In the genomic region with DNA sequence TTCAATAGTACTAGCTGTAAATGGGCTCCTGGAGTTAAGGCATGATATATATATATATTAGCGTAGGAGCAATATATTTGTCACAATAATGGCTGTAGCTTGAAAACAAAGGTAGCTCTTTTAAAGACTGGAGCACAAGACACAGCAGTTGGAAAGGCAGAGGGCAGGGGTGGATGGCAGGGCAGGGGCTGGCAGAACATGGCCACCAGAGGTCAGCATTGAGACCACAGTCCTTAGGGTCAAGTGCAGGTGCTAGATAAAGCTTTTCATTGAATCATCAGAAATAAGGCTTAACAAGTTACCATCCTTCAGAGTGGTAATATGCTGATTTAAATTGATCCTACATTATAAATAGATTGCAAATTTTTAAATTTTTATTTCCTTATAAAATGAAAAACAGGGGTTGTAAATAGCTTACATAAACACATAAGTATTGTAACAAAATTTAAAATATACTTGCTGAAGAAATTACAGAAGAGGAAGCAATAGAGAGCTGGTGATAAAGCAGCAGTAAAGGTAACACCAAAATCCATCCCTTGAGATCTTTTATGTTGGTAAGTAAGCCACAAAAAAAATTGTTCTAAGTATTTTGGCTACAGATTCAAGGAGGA, we compare ENCODE assay signal across 8 cellular contexts.
A peak's percentile ranks its signal among the peaks of the same experiment; 100 is the strongest.
DNase-seq lines count a peak whose midpoint lies in the region; ATAC-seq, FAIRE-seq and TF ChIP-seq lines count a peak whose summit lies in the region.

No MANE protein-coding gene starts in this region.

- H3K27ac ChIP-seq in A549 (no peak overlapping the region), SK-N-SH (ENCODE audit: low read depth in 2 of 2, low read length in 1 of 2) (no peak overlapping the region)

- TF ChIP-seq POLR2A in A549 (IDR thresholded peaks at IDR 0.05; ENCODE audit: low read length) = no peak

- no peak overlapping the region for H2AFZ ChIP-seq in SK-N-SH (ENCODE audit: low read depth)

- no peak overlapping the region for H3K4me3 ChIP-seq in A549
- H3K4me3 ChIP-seq in SK-N-SH (ENCODE audit: low read depth in 2 of 2, low read length in 1 of 2) = no peak overlapping the region; a peak in 1 of 4 replicates

- H3K27me3 ChIP-seq in SK-N-SH (ENCODE audit: insufficient read depth) = no peaks in the 10 kb centered on the region

- WGBS in A549 (ENCODE audit: missing lambda C conversion rate) = 4% methylated on average over 1 of the region's 1 CpG
- WGBS in SK-N-SH (ENCODE audit: low lambda C conversion rate) = 33% methylated on average over 1 of the region's 1 CpG

- H3K36me3 ChIP-seq in SK-N-SH (replicated peaks in 1 of 2; ENCODE audit: control insufficient read depth in 1 of 2, insufficient read depth in 2 of 2, low read length in 1 of 2) = no peaks in the 10 kb centered on the region

- no peaks in the 10 kb centered on the region for H3F3A ChIP-seq in SK-N-SH (replicated peaks; ENCODE audit: insufficient read depth)

- no peaks in the 10 kb centered on the region for H4K20me1 ChIP-seq in SK-N-SH (ENCODE audit: insufficient read depth)

- TF ChIP-seq RAD21 in A549 (conservative IDR thresholded peaks at IDR 0.05 in 1 of 2, IDR thresholded peaks at IDR 0.05 in 1 of 2) (peak; percentile 61 to 66), Ishikawa (IDR thresholded peaks at IDR 0.05; ENCODE audit: low read depth) (peak; percentile 27; the same call in 1 of the 2 replicates), SK-N-SH (IDR thresholded peaks at IDR 0.05; ENCODE audit: low read length) (peak; percentile 52)

- H3K9me2 ChIP-seq in SK-N-SH = no peaks in the 10 kb centered on the region

- CTCF ChIA-PET in A549 (lab: Yijun Ruan, JAX) (interaction anchor here (0.6 to 5.4 kb wide), 43 partner anchors 9 to 850 kb away, joined by 3 to 102 read pairs (median 4); no protein-coding TSS in a partner anchor), SK-N-SH (lab: Yijun Ruan, JAX) (interaction anchor here (0.6 to 3.8 kb wide), 21 partner anchors 9 to 261 kb away, joined by 3 to 21 read pairs (median 5); no protein-coding TSS in a partner anchor)

- peak; percentile 13 to 52 for DNase-seq in A549 (ENCODE audit: low read depth in 1 of 2, low spot score in 1 of 2)
- DNase-seq in GM10266 (ENCODE audit: extremely low spot score) = peak; percentile 32
- peak; percentile 44 for DNase-seq in SK-N-SH
- DNase-seq in fibroblast of peridontal ligament (ENCODE audit: extremely low read depth) = peak; percentile 60
- DNase-seq in renal cortical epithelial cell (ENCODE audit: low read depth) = peak; percentile 27
- no peak for DNase-seq in NCI-H2227 treated with DMSO at 0.1 percent for 48 hours (lab: John Stamatoyannopoulos, UW)
- no peak for DNase-seq in NK-92 treated with Interleukin-12 subunit alpha and Interleukin-12 subunit beta, amount 100 ng/mL, for 24 hours (lab: John Stamatoyannopoulos, UW)

- H3K79me2 ChIP-seq in SK-N-SH (ENCODE audit: insufficient read depth) = no peaks in the 10 kb centered on the region

- H3K9me3 ChIP-seq in A549 (no peaks in the 10 kb centered on the region), SK-N-SH (no peaks in the 10 kb centered on the region)

- FAIRE-seq in A549 (lab: Jason Lieb, UNC) = no peak

- peak; percentile 69 for TF ChIP-seq CTCF in A549 (IDR thresholded peaks at IDR 0.05)
- peak; percentile 86 for TF ChIP-seq CTCF in GM10266 (IDR thresholded peaks at IDR 0.05; ENCODE audit: control insufficient read depth, insufficient read depth, low read depth, missing control alignments)
- TF ChIP-seq CTCF in SK-N-SH (IDR thresholded peaks at IDR 0.05) = peak; percentile 84

- TF ChIP-seq EP300 in A549 (IDR thresholded peaks at IDR 0.05) = no peak
- no peak for TF ChIP-seq EP300 in Ishikawa (IDR thresholded peaks at IDR 0.05; ENCODE audit: borderline replicate concordance)
- no peak for TF ChIP-seq EP300 in SK-N-SH (IDR thresholded peaks at IDR 0.05; ENCODE audit: borderline replicate concordance in 1 of 2, low read depth in 1 of 2, low read length in 1 of 2)

- POLR2A ChIA-PET in A549 (lab: Yijun Ruan, JAX) = no interaction called here
- POLR2A ChIA-PET in SK-N-SH (lab: Yijun Ruan, JAX) = no interaction called here

- no peak overlapping the region for H3K9ac ChIP-seq in SK-N-SH

- H3K4me1 ChIP-seq in A549 (no peaks in the 10 kb centered on the region), SK-N-SH (ENCODE audit: control insufficient read depth in 1 of 2, insufficient read depth in 2 of 2, low read depth in 1 of 2, low read length in 1 of 2) (0 out of 4 replicates have a peak, but pooled peaks cover 0 to 6% of the 10 kb centered on the region in 2 experiments)

- no peak overlapping the region for H3K4me2 ChIP-seq in A549
- no peak overlapping the region for H3K4me2 ChIP-seq in SK-N-SH

- peak; percentile 84 to 86; a peak in 4 of 6 replicates for ATAC-seq in A549

TF ChIP-seq in A549, 52 proteins besides CTCF, POLR2A, EP300 and RAD21 (continues in another document):
- TF ChIP-seq GATA3 (IDR thresholded peaks at IDR 0.05; ENCODE audit: borderline replicate concordance) = no peak
- TF ChIP-seq, protein P1, sequence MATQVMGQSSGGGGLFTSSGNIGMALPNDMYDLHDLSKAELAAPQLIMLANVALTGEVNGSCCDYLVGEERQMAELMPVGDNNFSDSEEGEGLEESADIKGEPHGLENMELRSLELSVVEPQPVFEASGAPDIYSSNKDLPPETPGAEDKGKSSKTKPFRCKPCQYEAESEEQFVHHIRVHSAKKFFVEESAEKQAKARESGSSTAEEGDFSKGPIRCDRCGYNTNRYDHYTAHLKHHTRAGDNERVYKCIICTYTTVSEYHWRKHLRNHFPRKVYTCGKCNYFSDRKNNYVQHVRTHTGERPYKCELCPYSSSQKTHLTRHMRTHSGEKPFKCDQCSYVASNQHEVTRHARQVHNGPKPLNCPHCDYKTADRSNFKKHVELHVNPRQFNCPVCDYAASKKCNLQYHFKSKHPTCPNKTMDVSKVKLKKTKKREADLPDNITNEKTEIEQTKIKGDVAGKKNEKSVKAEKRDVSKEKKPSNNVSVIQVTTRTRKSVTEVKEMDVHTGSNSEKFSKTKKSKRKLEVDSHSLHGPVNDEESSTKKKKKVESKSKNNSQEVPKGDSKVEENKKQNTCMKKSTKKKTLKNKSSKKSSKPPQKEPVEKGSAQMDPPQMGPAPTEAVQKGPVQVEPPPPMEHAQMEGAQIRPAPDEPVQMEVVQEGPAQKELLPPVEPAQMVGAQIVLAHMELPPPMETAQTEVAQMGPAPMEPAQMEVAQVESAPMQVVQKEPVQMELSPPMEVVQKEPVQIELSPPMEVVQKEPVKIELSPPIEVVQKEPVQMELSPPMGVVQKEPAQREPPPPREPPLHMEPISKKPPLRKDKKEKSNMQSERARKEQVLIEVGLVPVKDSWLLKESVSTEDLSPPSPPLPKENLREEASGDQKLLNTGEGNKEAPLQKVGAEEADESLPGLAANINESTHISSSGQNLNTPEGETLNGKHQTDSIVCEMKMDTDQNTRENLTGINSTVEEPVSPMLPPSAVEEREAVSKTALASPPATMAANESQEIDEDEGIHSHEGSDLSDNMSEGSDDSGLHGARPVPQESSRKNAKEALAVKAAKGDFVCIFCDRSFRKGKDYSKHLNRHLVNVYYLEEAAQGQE (IDR thresholded peaks at IDR 0.05) = no peak

TF ChIP-seq in Ishikawa, 13 proteins besides CTCF, POLR2A, EP300 and RAD21 (continues in another document):
- TF ChIP-seq TAF1 (IDR thresholded peaks at IDR 0.05; ENCODE audit: low read depth) = no peak
- no peak for TF ChIP-seq YY1 (IDR thresholded peaks at IDR 0.05; ENCODE audit: low read depth)
- no peak for TF ChIP-seq TCF12 (IDR thresholded peaks at IDR 0.05; ENCODE audit: low read depth)
- TF ChIP-seq MAX (IDR thresholded peaks at IDR 0.05) = no peak
- TF ChIP-seq CREB1 (IDR thresholded peaks at IDR 0.05; ENCODE audit: low read depth) = no peak
- TF ChIP-seq CEBPB (IDR thresholded peaks at IDR 0.05) = no peak
- TF ChIP-seq FOXM1 (IDR thresholded peaks at IDR 0.05; ENCODE audit: borderline replicate concordance, low read depth) = no peak
- TF ChIP-seq USF1 (IDR thresholded peaks at IDR 0.05) = no peak
- no peak for TF ChIP-seq TEAD4 (IDR thresholded peaks at IDR 0.05)
- TF ChIP-seq EGR1 (IDR thresholded peaks at IDR 0.05) = no peak
- TF ChIP-seq ZBTB7A (IDR thresholded peaks at IDR 0.05; ENCODE audit: low read depth) = no peak
- no peak for TF ChIP-seq NFIC (IDR thresholded peaks at IDR 0.05)

TF ChIP-seq in SK-N-SH, 30 proteins besides CTCF, POLR2A, EP300 and RAD21:
- peak; percentile 76 for TF ChIP-seq SMC3 (IDR thresholded peaks at IDR 0.05; ENCODE audit: low read depth, low read length)
- no peak for TF ChIP-seq ZBTB33 (IDR thresholded peaks at IDR 0.05; ENCODE audit: borderline replicate concordance, low read depth)
TF ChIP-seq in SK-N-SH: peak in this region for 1.

Comparison
In these comparisons a context has a peak if more than half of its experiments do, and no peak if none do; other contexts are left out.
1. DNase-seq: peak in A549 (2 of 2), GM10266 (single experiment), SK-N-SH (single experiment), fibroblast of peridontal ligament (single experiment) and renal cortical epithelial cell (single experiment); none in NCI-H2227 treated with DMSO at 0.1 percent for 48 hours (single experiment) and NK-92 treated with Interleukin-12 subunit alpha and Interleukin-12 subunit beta, amount 100 ng/mL, for 24 hours (single experiment).
2. Of the 12 proteins assayed by ChIP-seq in both A549 and SK-N-SH: peak only in A549: none; only in SK-N-SH: none; in both: CTCF, RAD21 and SMC3; in neither: 9.
3. Peak in every context shown above with its lines, with median percentiles within 50 percentile points of each other: CTCF ChIP-seq.